ENCODE assay signal across 8 cellular contexts in the genomic region with DNA sequence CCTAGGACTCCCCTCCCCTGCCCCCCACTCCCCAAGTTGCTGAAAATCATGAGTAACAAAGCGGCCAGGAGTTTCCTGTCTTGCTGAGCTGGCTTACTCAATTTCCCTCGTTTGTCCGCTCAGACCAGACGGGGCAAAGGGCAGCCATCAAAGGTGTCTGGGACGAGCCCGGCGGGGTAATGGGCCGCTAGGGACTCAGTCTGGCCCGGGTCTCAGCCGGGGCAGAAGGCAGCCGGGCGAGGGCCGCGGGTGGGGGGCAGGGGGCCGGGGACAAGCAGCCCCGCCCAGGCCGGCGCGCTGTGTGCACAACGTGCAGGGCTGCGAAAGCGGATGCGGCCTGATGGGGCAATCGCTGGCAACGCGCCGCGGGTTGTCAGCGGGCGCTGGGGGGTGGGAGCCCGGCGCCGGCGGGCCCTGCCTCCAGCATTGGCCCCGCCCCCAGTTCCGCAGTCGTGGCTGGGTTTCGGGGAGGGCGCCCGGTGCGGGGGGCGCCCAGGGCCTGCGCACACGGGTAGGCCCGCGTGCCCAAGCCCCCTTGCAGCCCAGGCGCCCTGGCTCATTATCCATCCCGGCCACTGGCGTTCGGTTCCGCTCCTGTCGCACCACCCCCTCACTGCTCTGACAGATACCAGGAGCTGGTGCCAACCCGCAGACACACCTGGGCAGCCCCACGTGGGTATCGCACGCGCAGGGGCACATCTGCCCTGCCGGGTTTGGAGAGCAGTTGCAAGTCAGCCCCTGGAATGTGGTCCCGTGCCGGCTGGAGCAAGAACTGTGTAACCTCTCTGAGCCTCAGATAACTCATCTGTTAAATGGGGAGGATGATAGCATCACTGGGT. TPM values are rescaled to one million over a fixed set of nuclear protein-coding genes. Genes with fewer than 3 reads are reported as not detected.
DNase-seq lines count a peak whose midpoint lies in the region; ATAC-seq, FAIRE-seq and TF ChIP-seq lines count a peak whose summit lies in the region.

No MANE protein-coding gene starts in this region.

- H3K27me3 ChIP-seq in HepG2 (ENCODE audit: control insufficient read depth in 1 of 2, insufficient read depth in 2 of 2, low read length in 2 of 2): no peaks in the 10 kb centered on the region

- H3K9ac ChIP-seq in HepG2 (ENCODE audit: insufficient read depth, low read depth, low read length): peak overlapping the region; percentile 84

- no TSS peak for BruUV-seq in HepG2 (replicated peaks; lab: Mats Ljungman, UMichigan)

- POLR2A ChIA-PET in HepG2 (lab: Yijun Ruan, JAX): interaction anchor here (0.6 to 8.1 kb wide), 14 partner anchors 10 to 354 kb away, joined by 3 to 322 read pairs (median 8); a partner anchor contains a TSS

- WGBS in HepG2 (ENCODE audit: low lambda C conversion rate): 0% methylated on average over 2 of the region's 60 CpGs

- no peak overlapping the region for H2AFZ ChIP-seq in HepG2 (ENCODE audit: low read length)

- CTCF ChIA-PET in HepG2 (lab: Yijun Ruan, JAX; ENCODE audit: low intra/inter-chr PET ratio, low total read pairs): no interaction called here

- no peaks in the 10 kb centered on the region for H4K20me1 ChIP-seq in HepG2 (ENCODE audit: insufficient read depth, low read length)

- H3K4me1 ChIP-seq in HepG2 (ENCODE audit: insufficient read depth, low read length): peaks cover 94% of the 10 kb centered on the region

- TF ChIP-seq POLR2A in HepG2 (IDR thresholded peaks at IDR 0.05; ENCODE audit: insufficient read depth in 1 of 2, low read depth in 2 of 2, low read length in 2 of 2): peak in 1 of 2 experiments; percentile 51; a peak in 1 of 4 replicates

- intact Hi-C loops in HepG2 (cut with micrococcal nuclease; ENCODE audit: unreplicated experiment): loop anchor here (2.0 to 10.0 kb wide), 2 partner anchors 47 to 95 kb away; a partner anchor contains a TSS

- peak overlapping the region; percentile 98 for H3K27ac ChIP-seq in HepG2 (ENCODE audit: extremely low read length, insufficient read depth, low read length)

- TF ChIP-seq RAD21 in HepG2 (CRISPR knock-in tag; IDR thresholded peaks at IDR 0.05): peak; percentile 42

- no peak; the same call in 1 of the 2 replicates for TF ChIP-seq CTCF in HepG2 (CRISPR knock-in tag; IDR thresholded peaks at IDR 0.05)

- DNase-seq in A172 (ENCODE audit: low spot score): peak; percentile 84
- DNase-seq in NCI-H2196 (lab: John Stamatoyannopoulos, UW; ENCODE audit: unreplicated experiment): peak; percentile 77
- DNase-seq in activated CD4-positive, alpha-beta T cell treated with anti-CD3 and anti-CD28 coated beads for 4 hours: peak; percentile 84 to 88
- peak; percentile 30 for DNase-seq in cortex of kidney (lab: John Stamatoyannopoulos, UW)
- peak; percentile 86 for DNase-seq in HepG2 (ENCODE audit: low spot score)
- peak; percentile 89 for DNase-seq in stimulated activated CD4-positive, alpha-beta T cell treated with anti-CD3 and anti-CD28 coated beads, Interleukin-4, amount 100 ng/mL, for 1 hour

- peak overlapping the region; percentile 98 for H3K4me2 ChIP-seq in HepG2 (ENCODE audit: low read depth, low read length)

- ATAC-seq in GM18519 (IDR thresholded peaks at IDR 0.05; ENCODE audit: low FRiP score, unreplicated experiment) (peak; percentile 56), HG02981 (IDR thresholded peaks at IDR 0.05; ENCODE audit: unreplicated experiment) (peak; percentile 46), HepG2 (peak; percentile 72)

- H3K4me3 ChIP-seq in HepG2 (replicated peaks in 1 of 3; ENCODE audit: insufficient read depth in 1 of 3, low read depth in 2 of 3, low read length in 3 of 3): peak overlapping the region; percentile 54 to 75 (median 55)

- FAIRE-seq in HepG2 (lab: Jason Lieb, UNC): peak; percentile 51

- no peaks in the 10 kb centered on the region for H3K79me2 ChIP-seq in HepG2 (ENCODE audit: insufficient read depth, low read length)

- in situ Hi-C loops in HepG2 (cut with HindIII; ENCODE audit: extremely low pct_ligation_motif_present, low pct_unique_long_range_greater_than_20kb): no loop called here

- H3K36me3 ChIP-seq in HepG2 (replicated peaks in 1 of 2; ENCODE audit: control insufficient read depth in 1 of 2, insufficient read depth in 2 of 2, low read length in 2 of 2): no peaks in the 10 kb centered on the region

- H3K9me3 ChIP-seq in HepG2 (ENCODE audit: low read length): no peaks in the 10 kb centered on the region

- TF ChIP-seq EP300 in HepG2 (IDR thresholded peaks at IDR 0.05; ENCODE audit: low read depth in 2 of 2, low read length in 2 of 2) (peak in 1 of 2 experiments; percentile 87; a peak in 3 of 4 replicates), HepG2 (CRISPR knock-in tag; IDR thresholded peaks at IDR 0.05; ENCODE audit: borderline replicate concordance) (peak; percentile 34; the same call in 1 of the 2 replicates)

TF ChIP-seq in HepG2, 621 proteins besides CTCF, POLR2A, EP300 and RAD21 (continues in another document):
- TF ChIP-seq, protein P1, sequence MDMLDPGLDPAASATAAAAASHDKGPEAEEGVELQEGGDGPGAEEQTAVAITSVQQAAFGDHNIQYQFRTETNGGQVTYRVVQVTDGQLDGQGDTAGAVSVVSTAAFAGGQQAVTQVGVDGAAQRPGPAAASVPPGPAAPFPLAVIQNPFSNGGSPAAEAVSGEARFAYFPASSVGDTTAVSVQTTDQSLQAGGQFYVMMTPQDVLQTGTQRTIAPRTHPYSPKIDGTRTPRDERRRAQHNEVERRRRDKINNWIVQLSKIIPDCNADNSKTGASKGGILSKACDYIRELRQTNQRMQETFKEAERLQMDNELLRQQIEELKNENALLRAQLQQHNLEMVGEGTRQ (IDR thresholded peaks at IDR 0.05; ENCODE audit: low read depth, low read length): peak; percentile 38; the same call in 1 of the 2 replicates
- TF ChIP-seq, protein P1 (CRISPR knock-in tag; IDR thresholded peaks at IDR 0.05; ENCODE audit: borderline replicate concordance): no peak

RNA-seq across cellular contexts. Expression of a gene that starts 35.1 kb away (rescaled TPM):
- total RNA-seq in A172 (2014; rRNA removed; shearing (Covaris generic)): 33.1 and 34.6 TPM in 2 replicates
- 11.4 and 18.2 TPM in 2 replicates for total RNA-seq in HepG2 (2016; rRNA removed; fragmentation: Illumina TruSeq; extraction: Trizol)
- 3.9 and 5.0 TPM in 2 replicates for total RNA-seq in HepG2 (2016; cell fraction: cytosol; rRNA removed; fragmentation: Illumina TruSeq; extraction: Trizol; ENCODE audit: low read depth)
- total RNA-seq in HepG2 (2016; cell fraction: insoluble cytoplasmic fraction; rRNA removed; fragmentation: Illumina TruSeq; extraction: Trizol): 9.2 and 19.9 TPM in 2 replicates
- total RNA-seq in HepG2 (2016; cell fraction: membrane; rRNA removed; fragmentation: Illumina TruSeq; extraction: Trizol): 6.8 and 7.7 TPM in 2 replicates
- total RNA-seq in HepG2 (2016; cell fraction: nucleus; rRNA removed; fragmentation: Illumina TruSeq; extraction: Trizol): 18.8 and 22.8 TPM in 2 replicates
- polyA plus RNA-seq in HepG2 (2011; rRNA removed): 10.8 and 13.6 TPM in 2 replicates
- polyA plus RNA-seq in HepG2 (2011; cell fraction: cytosol; rRNA removed): 8.7 and 9.8 TPM in 2 replicates
- polyA plus RNA-seq in HepG2 (2011; cell fraction: nucleus; rRNA removed): 21.4 and 23.3 TPM in 2 replicates
- polyA plus RNA-seq in HepG2 (2012): 11.6 and 13.7 TPM in 2 replicates
- polyA plus RNA-seq in HepG2 (2016; cell fraction: cytosol; fragmentation: Illumina TruSeq; extraction: Trizol; ENCODE audit: low read depth): 3.5 TPM in 2 replicates
- 9.6 and 12.1 TPM in 2 replicates for polyA plus RNA-seq in HepG2 (2016; cell fraction: insoluble cytoplasmic fraction; fragmentation: Illumina TruSeq; extraction: Trizol; ENCODE audit: low read depth)
- polyA plus RNA-seq in HepG2 (2016; cell fraction: membrane; fragmentation: Illumina TruSeq; extraction: Trizol; ENCODE audit: low read depth): 5.2 and 5.7 TPM in 2 replicates
- 30.8 and 32.2 TPM in 2 replicates for polyA plus RNA-seq in HepG2 (2016; cell fraction: nucleus; fragmentation: Illumina TruSeq; extraction: Trizol; ENCODE audit: insufficient read depth, low read depth)
- polyA minus RNA-seq in HepG2 (2011; rRNA and poly(A)+ RNA removed; ENCODE audit: low replicate concordance): 15.9 and 24.1 TPM in 2 replicates
- 8.8 and 8.9 TPM in 2 replicates for polyA minus RNA-seq in HepG2 (2011; cell fraction: cytosol; rRNA and poly(A)+ RNA removed)
- 18.4 and 18.9 TPM in 2 replicates for polyA minus RNA-seq in HepG2 (2011; cell fraction: nucleus; rRNA and poly(A)+ RNA removed)

RNA-seq across cellular contexts. Expression of a gene that starts 45.9 kb away (rescaled TPM):
- total RNA-seq in A172 (2014; rRNA removed; shearing (Covaris generic)): 7.8 and 14.6 TPM in 2 replicates
- total RNA-seq in HepG2 (2016; rRNA removed; fragmentation: Illumina TruSeq; extraction: Trizol): 35.2 and 35.6 TPM in 2 replicates
- total RNA-seq in HepG2 (2016; cell fraction: cytosol; rRNA removed; fragmentation: Illumina TruSeq; extraction: Trizol; ENCODE audit: low read depth): 17.3 and 17.4 TPM in 2 replicates
- 35.9 and 37.2 TPM in 2 replicates for total RNA-seq in HepG2 (2016; cell fraction: insoluble cytoplasmic fraction; rRNA removed; fragmentation: Illumina TruSeq; extraction: Trizol)
- 34.5 and 35.2 TPM in 2 replicates for total RNA-seq in HepG2 (2016; cell fraction: membrane; rRNA removed; fragmentation: Illumina TruSeq; extraction: Trizol)
- 19.2 and 19.4 TPM in 2 replicates for total RNA-seq in HepG2 (2016; cell fraction: nucleus; rRNA removed; fragmentation: Illumina TruSeq; extraction: Trizol)
- 40.7 and 78.9 TPM in 2 replicates for polyA plus RNA-seq in HepG2 (2011; rRNA removed)
- polyA plus RNA-seq in HepG2 (2011; cell fraction: cytosol; rRNA removed): 47.3 and 59.3 TPM in 2 replicates
- 73.1 and 98.3 TPM in 2 replicates for polyA plus RNA-seq in HepG2 (2011; cell fraction: nucleus; rRNA removed)
- polyA plus RNA-seq in HepG2 (2012): 82.2 and 137 TPM in 2 replicates
- polyA plus RNA-seq in HepG2 (2016; cell fraction: cytosol; fragmentation: Illumina TruSeq; extraction: Trizol; ENCODE audit: low read depth): 3.8 and 5.2 TPM in 2 replicates
- 24.9 and 26.7 TPM in 2 replicates for polyA plus RNA-seq in HepG2 (2016; cell fraction: insoluble cytoplasmic fraction; fragmentation: Illumina TruSeq; extraction: Trizol; ENCODE audit: low read depth)
- 8.1 and 8.4 TPM in 2 replicates for polyA plus RNA-seq in HepG2 (2016; cell fraction: membrane; fragmentation: Illumina TruSeq; extraction: Trizol; ENCODE audit: low read depth)
- 27.3 and 28.4 TPM in 2 replicates for polyA plus RNA-seq in HepG2 (2016; cell fraction: nucleus; fragmentation: Illumina TruSeq; extraction: Trizol; ENCODE audit: insufficient read depth, low read depth)
- 150 and 161 TPM in 2 replicates for polyA minus RNA-seq in HepG2 (2011; rRNA and poly(A)+ RNA removed; ENCODE audit: low replicate concordance)
- polyA minus RNA-seq in HepG2 (2011; cell fraction: cytosol; rRNA and poly(A)+ RNA removed): 74.7 and 77.2 TPM in 2 replicates
- polyA minus RNA-seq in HepG2 (2011; cell fraction: nucleus; rRNA and poly(A)+ RNA removed): 51.2 and 56.2 TPM in 2 replicates

Comparison
In these comparisons a context has a peak if more than half of its experiments do, and no peak if none do; other contexts are left out.
1. Peak in every context shown above with its lines: DNase-seq, ATAC-seq, H3K4me3 ChIP-seq and H3K27ac ChIP-seq.
2. DNase-seq: peak in every context shown above with its lines; median percentile 89 in stimulated activated CD4-positive, alpha-beta T cell treated with anti-CD3 and anti-CD28 coated beads, Interleukin-4, amount 100 ng/mL, for 1 hour; 86 in activated CD4-positive, alpha-beta T cell treated with anti-CD3 and anti-CD28 coated beads for 4 hours; 86 in HepG2; 84 in A172; 77 in NCI-H2196; 30 in cortex of kidney.